ENCODE assay signal across 1 cellular context in the genomic region with DNA sequence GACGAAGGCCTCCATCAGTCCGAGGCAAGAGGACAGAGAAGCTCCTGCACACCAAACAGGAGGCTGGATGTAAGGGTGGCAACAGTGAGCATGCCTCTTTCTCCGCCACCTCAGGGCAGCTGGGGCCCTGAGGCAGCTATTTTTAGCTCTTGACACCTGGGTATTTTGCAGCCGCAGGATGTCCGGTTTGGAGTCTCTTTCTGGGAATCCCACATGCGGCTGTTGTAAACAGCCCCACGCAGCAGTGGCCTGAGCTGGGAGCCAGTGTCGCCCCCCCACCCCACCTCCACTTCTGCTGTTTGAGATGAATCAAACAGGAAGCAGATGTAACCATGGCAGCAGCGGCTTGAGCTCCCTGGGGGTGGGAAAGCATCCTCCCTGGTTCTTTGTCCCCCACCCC.
TF ChIP-seq lines count a peak whose summit lies in the region.

No MANE protein-coding gene starts in this region.

TF ChIP-seq in IMR-90, 13 proteins besides CTCF, POLR2A, EP300 and RAD21:
- TF ChIP-seq RFX5 (IDR thresholded peaks at IDR 0.05; ENCODE audit: low read depth, low read length) (no peak), RCOR1 (IDR thresholded peaks at IDR 0.05; ENCODE audit: insufficient replicate concordance, low read length) (peak; percentile 17), SMC3 (IDR thresholded peaks at IDR 0.05; ENCODE audit: low read depth, low read length) (no peak), FOS (IDR thresholded peaks at IDR 0.05; ENCODE audit: low read depth, low read length) (no peak), NFE2L2 (IDR thresholded peaks at IDR 0.05; ENCODE audit: low read depth, low read length) (no peak), BHLHE40 (IDR thresholded peaks at IDR 0.05; ENCODE audit: low read depth, low read length) (no peak), MAZ (IDR thresholded peaks at IDR 0.05; ENCODE audit: borderline replicate concordance, low read depth, low read length) (0 out of 2 replicates have a peak, but pooled peaks have one; percentile 6), MXI1 (IDR thresholded peaks at IDR 0.05; ENCODE audit: borderline replicate concordance, low read depth, low read length) (0 out of 2 replicates have a peak, but pooled peaks have one; percentile 20)
- TF ChIP-seq, protein P1, sequence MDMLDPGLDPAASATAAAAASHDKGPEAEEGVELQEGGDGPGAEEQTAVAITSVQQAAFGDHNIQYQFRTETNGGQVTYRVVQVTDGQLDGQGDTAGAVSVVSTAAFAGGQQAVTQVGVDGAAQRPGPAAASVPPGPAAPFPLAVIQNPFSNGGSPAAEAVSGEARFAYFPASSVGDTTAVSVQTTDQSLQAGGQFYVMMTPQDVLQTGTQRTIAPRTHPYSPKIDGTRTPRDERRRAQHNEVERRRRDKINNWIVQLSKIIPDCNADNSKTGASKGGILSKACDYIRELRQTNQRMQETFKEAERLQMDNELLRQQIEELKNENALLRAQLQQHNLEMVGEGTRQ (IDR thresholded peaks at IDR 0.05; ENCODE audit: low read depth, low read length) = no peak
